ENCODE assay signal across 16 cellular contexts in the genomic region with DNA sequence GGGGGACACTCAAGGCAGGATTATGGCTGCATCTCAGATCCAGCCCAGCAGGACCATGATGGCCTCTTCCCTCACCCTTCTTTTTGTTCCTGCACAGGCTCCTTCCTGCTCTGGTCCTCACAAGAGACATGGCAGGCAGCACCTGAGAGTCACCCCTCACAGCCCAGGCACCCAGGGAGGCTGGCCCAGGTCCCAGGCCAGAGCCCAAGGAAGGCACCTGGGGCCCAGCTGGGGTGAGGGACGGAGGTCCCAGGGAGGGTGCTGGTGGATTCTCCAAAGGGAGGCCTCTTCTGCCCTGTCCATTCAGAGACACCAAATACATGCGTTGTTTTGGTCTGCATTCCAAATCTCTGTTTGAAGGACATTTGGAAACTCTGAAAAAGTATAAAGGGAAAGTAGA.
"Had no signal": no experiment of that assay in that cellular context is flagged by ENCODE, and none has a peak within 500 bp of the region (broad histone marks: within the 10 kb centered on the region; RNA-seq: fewer than 3 reads in every experiment).

No MANE protein-coding gene starts in this region.

- H3K27ac ChIP-seq: parathyroid adenoma, skin epidermis, transverse colon had no signal

- ATAC-seq: activated CD8-positive, alpha-beta T cell treated with anti-CD3 and anti-CD28 coated beads for 36 hours; T-helper 17 cell; WTC11 had no signal

- DNase-seq: activated CD4-positive, alpha-beta T cell treated with anti-CD3 and anti-CD28 coated beads for 4 hours; activated CD8-positive, alpha-beta T cell treated with anti-CD3 and anti-CD28 coated beads for 36 hours; activated naive CD4-positive, alpha-beta T cell treated with Interleukin-2 at 50 U/mL for 16 hours; erythroblast; mesendoderm; retina; stimulated activated CD4-positive, alpha-beta T cell treated with anti-CD3 and anti-CD28 coated beads, Interleukin-4, amount 100 ng/mL, for 24 hours; stimulated activated naive CD4-positive, alpha-beta T cell treated with Interleukin-2 at 50 U/mL for 16 hours; T-helper 17 cell; transverse colon had no signal

- H3K79me2 ChIP-seq: parathyroid adenoma had no signal

- H3K9ac ChIP-seq: parathyroid adenoma had no signal

- FAIRE-seq: astrocyte, bronchial epithelial cell, islet of Langerhans had no signal

- H3K4me1 ChIP-seq: transverse colon had no signal

- H3K27me3 ChIP-seq: transverse colon had no signal

- H3K9me3 ChIP-seq: transverse colon had no signal

- H3K4me3 ChIP-seq: skin epidermis, transverse colon had no signal

- H3K36me3 ChIP-seq: transverse colon had no signal

- H2AFZ ChIP-seq: parathyroid adenoma had no signal
